Comparison of ENCODE assay signal across 26 cellular contexts in the genomic region with DNA sequence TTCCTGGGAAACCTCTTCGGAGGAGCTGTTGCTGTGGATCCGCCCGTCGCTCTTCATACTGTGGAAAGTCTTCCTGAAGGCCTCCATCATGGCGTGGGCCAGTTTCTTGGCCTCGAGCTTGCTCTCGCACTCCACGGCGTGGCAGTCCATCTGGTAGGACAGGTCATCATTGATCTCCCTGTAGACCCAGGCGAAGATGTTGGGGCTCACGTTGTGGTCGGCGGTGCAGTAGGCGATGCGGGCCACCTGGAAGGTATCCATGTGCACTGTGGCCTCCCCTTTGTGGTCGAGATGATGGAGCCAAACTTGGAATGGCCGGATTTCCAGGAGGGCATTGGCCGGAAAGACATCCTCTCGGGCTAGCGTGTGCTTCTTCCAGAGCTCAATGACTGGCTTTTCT.
"Had no signal": no experiment of that assay in that cellular context is flagged by ENCODE, and none has a peak within 500 bp of the region (broad histone marks: within the 10 kb centered on the region; RNA-seq: fewer than 3 reads in every experiment).

No MANE protein-coding gene starts in this region.

- H3K27me3 Mint-ChIP-seq: naive thymus-derived CD8-positive, alpha-beta T cell; natural killer cell treated with Interleukin-12 subunit alpha and Interleukin-12 subunit beta and Interleukin-15 and Interleukin-18, amount 100 ng/mL, for 72 hours; stimulated activated naive B cell treated with anti-CD40 and anti-IgM and Interleukin-4, amounts not matched to agents 10 μg/mL and 1 μg/mL and 100 μg/mL, for 72 hours; stimulated activated naive CD8-positive, alpha-beta T cell treated with anti-CD3 and anti-CD28 coated beads, Interleukin-15, Interleukin-2, amounts not matched to agents 100 ng/mL and 50 ng/mL, for 24 hours had no signal

- H3K9me3 ChIP-seq: neutrophil, pancreas, psoas muscle, right lobe of liver, sigmoid colon, stomach, thoracic aorta, thyroid gland, tibial nerve, upper lobe of left lung, uterus had no signal

- DNase-seq: naive thymus-derived CD8-positive, alpha-beta T cell; nephron progenitor cell; nucleus accumbens; pancreas; psoas muscle; right lobe of liver; sigmoid colon; small intestine; stimulated activated CD4-positive, alpha-beta T cell treated with anti-CD3 and anti-CD28 coated beads, Interleukin-15, amount 100 ng/mL, for 24 hours; stimulated activated CD4-positive, alpha-beta T cell treated with anti-CD3 and anti-CD28 coated beads, Interleukin-2, amount 100 ng/mL, for 24 hours; stimulated activated CD4-positive, alpha-beta T cell treated with anti-CD3 and anti-CD28 coated beads, Interleukin-2, amount 100 ng/mL, for 48 hours; stimulated activated CD4-positive, alpha-beta T cell treated with anti-CD3 and anti-CD28 coated beads, Interleukin-4, amount 100 ng/mL, for 24 hours; stimulated activated naive B cell treated with anti-CD40 and anti-IgM and Interleukin-4, amounts not matched to agents 10 μg/mL and 1 μg/mL and 100 μg/mL, for 72 hours; stimulated activated naive CD4-positive, alpha-beta T cell treated with Interleukin-2 at 50 U/mL for 16 hours; stomach; thyroid gland; trophoblast cell; uterus had no signal

- H3K27ac Mint-ChIP-seq: natural killer cell treated with Interleukin-12 subunit alpha and Interleukin-12 subunit beta and Interleukin-15 and Interleukin-18, amount 100 ng/mL, for 72 hours; nephron progenitor cell; stimulated activated effector memory CD8-positive, alpha-beta T cell treated with anti-CD3 and anti-CD28 coated beads, Interleukin-12 subunit alpha, Interleukin-12 subunit beta, amount 100 ng/mL, for 72 hours; stimulated activated naive B cell treated with anti-CD40 and anti-IgM and Interleukin-4, amounts not matched to agents 10 μg/mL and 1 μg/mL and 100 μg/mL, for 72 hours; stimulated activated naive CD8-positive, alpha-beta T cell treated with anti-CD3 and anti-CD28 coated beads, Interleukin-15, Interleukin-2, amounts not matched to agents 100 ng/mL and 50 ng/mL, for 24 hours had no signal

- H3K4me1 ChIP-seq: pancreas, psoas muscle, sigmoid colon, stomach, thyroid gland, tibial nerve, upper lobe of left lung, uterus had no signal

- H3K9me3 Mint-ChIP-seq: nephron progenitor cell; stimulated activated effector memory CD8-positive, alpha-beta T cell treated with anti-CD3 and anti-CD28 coated beads, Interleukin-12 subunit alpha, Interleukin-12 subunit beta, amount 100 ng/mL, for 72 hours had no signal

- H3K4me1 Mint-ChIP-seq: naive thymus-derived CD8-positive, alpha-beta T cell; neural crest cell; stimulated activated effector memory CD8-positive, alpha-beta T cell treated with anti-CD3 and anti-CD28 coated beads, Interleukin-12 subunit alpha, Interleukin-12 subunit beta, amount 100 ng/mL, for 72 hours; stimulated activated naive B cell treated with anti-CD40 and anti-IgM and Interleukin-4, amounts not matched to agents 10 μg/mL and 1 μg/mL and 100 μg/mL, for 72 hours had no signal

- H3K27me3 ChIP-seq: neutrophil, pancreas, right lobe of liver, sigmoid colon, stomach, thyroid gland, tibial nerve, upper lobe of left lung, uterus had no signal

- H3K36me3 Mint-ChIP-seq: natural killer cell treated with Interleukin-12 subunit alpha and Interleukin-12 subunit beta and Interleukin-15 and Interleukin-18, amount 100 ng/mL, for 72 hours; stimulated activated effector memory CD8-positive, alpha-beta T cell treated with anti-CD3 and anti-CD28 coated beads, Interleukin-12 subunit alpha, Interleukin-12 subunit beta, amount 100 ng/mL, for 72 hours; stimulated activated naive B cell treated with anti-CD40 and anti-IgM and Interleukin-4, amounts not matched to agents 10 μg/mL and 1 μg/mL and 100 μg/mL, for 72 hours had no signal

- H3K36me3 ChIP-seq: neutrophil, pancreas, sigmoid colon, thyroid gland, uterus had no signal

- H3K4me3 Mint-ChIP-seq: naive thymus-derived CD8-positive, alpha-beta T cell; natural killer cell treated with Interleukin-12 subunit alpha and Interleukin-12 subunit beta and Interleukin-15 and Interleukin-18, amount 100 ng/mL, for 72 hours; nephron progenitor cell; neural crest cell; stimulated activated effector memory CD8-positive, alpha-beta T cell treated with anti-CD3 and anti-CD28 coated beads, Interleukin-12 subunit alpha, Interleukin-12 subunit beta, amount 100 ng/mL, for 72 hours; stimulated activated naive B cell treated with anti-CD40 and anti-IgM and Interleukin-4, amounts not matched to agents 10 μg/mL and 1 μg/mL and 100 μg/mL, for 72 hours; stimulated activated naive CD8-positive, alpha-beta T cell treated with anti-CD3 and anti-CD28 coated beads, Interleukin-15, Interleukin-2, amounts not matched to agents 100 ng/mL and 50 ng/mL, for 24 hours had no signal

- H3K4me3 ChIP-seq: pancreas, psoas muscle, right lobe of liver, sigmoid colon, stomach, thoracic aorta, thyroid gland, tibial nerve, upper lobe of left lung, uterus had no signal

- H3K27ac ChIP-seq: neutrophil, pancreas, psoas muscle, right lobe of liver, sigmoid colon, stomach, thyroid gland, tibial nerve, upper lobe of left lung, uterus had no signal

- ATAC-seq: naive thymus-derived CD8-positive, alpha-beta T cell; natural killer cell treated with Interleukin-12 subunit alpha and Interleukin-12 subunit beta and Interleukin-15 and Interleukin-18, amount 100 ng/mL, for 72 hours; pancreas; psoas muscle; stimulated activated effector memory CD8-positive, alpha-beta T cell treated with anti-CD3 and anti-CD28 coated beads, Interleukin-12 subunit alpha, Interleukin-12 subunit beta, amount 100 ng/mL, for 72 hours; stimulated activated naive B cell treated with anti-CD40 and anti-IgM and Interleukin-4, amounts not matched to agents 10 μg/mL and 1 μg/mL and 100 μg/mL, for 72 hours had no signal
